Comparison of ENCODE assay signal across 15 cellular contexts in the genomic region with DNA sequence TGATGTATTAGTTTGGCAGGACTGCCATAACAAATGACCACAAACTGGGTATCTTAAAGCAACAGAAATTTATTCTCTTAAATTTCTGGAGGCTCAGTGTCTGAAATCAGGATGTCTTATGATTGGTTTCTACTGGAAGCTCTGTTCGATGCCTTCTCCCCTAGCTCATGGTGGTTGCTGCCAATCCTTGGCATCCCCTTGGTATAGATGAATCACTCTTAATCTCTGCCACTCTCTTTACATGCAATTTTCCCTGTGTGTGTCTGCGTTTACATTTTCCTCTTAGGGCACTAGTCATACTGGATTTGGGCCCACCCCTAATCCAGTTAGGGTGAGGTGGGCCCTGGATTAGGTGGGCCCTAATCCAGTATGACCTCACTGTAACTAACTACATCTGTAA.
"Had no signal": no experiment of that assay in that cellular context is flagged by ENCODE, and none has a peak within 500 bp of the region (broad histone marks: within the 10 kb centered on the region; RNA-seq: fewer than 3 reads in every experiment).

No MANE protein-coding gene starts in this region.

- DNase-seq: activated CD4-positive, alpha-beta T cell treated with anti-CD3 and anti-CD28 coated beads, Interleukin-2, amount 10 ng/mL, durations not matched to agents 7 days and 5 days; activated CD8-positive, alpha-beta T cell treated with anti-CD3 and anti-CD28 coated beads, Interleukin-2, amount 10 ng/mL, durations not matched to agents 7 days and 5 days; activated naive CD4-positive, alpha-beta T cell treated with anti-CD3 and anti-CD28 coated beads for 36 hours; activated T-cell treated with anti-CD3 and anti-CD28 coated beads, Interleukin-2, amount 50 U/mL, for 24 hours; cerebellar nuclear complex; effector CD4-positive, alpha-beta T cell; foreskin fibroblast; hippocampal formation; left cardiac atrium; naive thymus-derived CD8-positive, alpha-beta T cell; spleen; stimulated activated naive B cell treated with anti-CD40 and anti-IgM and Interleukin-4, amounts not matched to agents 10 μg/mL and 1 μg/mL and 100 μg/mL, for 72 hours; transverse colon had no signal

- H3K27ac ChIP-seq: spleen, transverse colon had no signal

- H3K9me3 ChIP-seq: spleen, transverse colon had no signal

- H3K27me3 ChIP-seq: spleen, transverse colon had no signal

- ATAC-seq: activated CD4-positive, CD25-positive, alpha-beta regulatory T cell treated with anti-CD3 and anti-CD28 coated beads, Interleukin-2, amount 50 U/mL, for 24 hours; activated CD8-positive, alpha-beta T cell treated with anti-CD3 and anti-CD28 coated beads, Interleukin-2, amount 10 ng/mL, durations not matched to agents 7 days and 5 days; left cardiac atrium; naive thymus-derived CD8-positive, alpha-beta T cell; sciatic nerve; stimulated activated naive B cell treated with anti-CD40 and anti-IgM and Interleukin-4, amounts not matched to agents 10 μg/mL and 1 μg/mL and 100 μg/mL, for 72 hours had no signal

- H3K4me3 ChIP-seq: spleen, transverse colon had no signal

- H3K4me1 ChIP-seq: spleen, transverse colon had no signal
